ENCODE assay signal across 8 cellular contexts in the genomic region with DNA sequence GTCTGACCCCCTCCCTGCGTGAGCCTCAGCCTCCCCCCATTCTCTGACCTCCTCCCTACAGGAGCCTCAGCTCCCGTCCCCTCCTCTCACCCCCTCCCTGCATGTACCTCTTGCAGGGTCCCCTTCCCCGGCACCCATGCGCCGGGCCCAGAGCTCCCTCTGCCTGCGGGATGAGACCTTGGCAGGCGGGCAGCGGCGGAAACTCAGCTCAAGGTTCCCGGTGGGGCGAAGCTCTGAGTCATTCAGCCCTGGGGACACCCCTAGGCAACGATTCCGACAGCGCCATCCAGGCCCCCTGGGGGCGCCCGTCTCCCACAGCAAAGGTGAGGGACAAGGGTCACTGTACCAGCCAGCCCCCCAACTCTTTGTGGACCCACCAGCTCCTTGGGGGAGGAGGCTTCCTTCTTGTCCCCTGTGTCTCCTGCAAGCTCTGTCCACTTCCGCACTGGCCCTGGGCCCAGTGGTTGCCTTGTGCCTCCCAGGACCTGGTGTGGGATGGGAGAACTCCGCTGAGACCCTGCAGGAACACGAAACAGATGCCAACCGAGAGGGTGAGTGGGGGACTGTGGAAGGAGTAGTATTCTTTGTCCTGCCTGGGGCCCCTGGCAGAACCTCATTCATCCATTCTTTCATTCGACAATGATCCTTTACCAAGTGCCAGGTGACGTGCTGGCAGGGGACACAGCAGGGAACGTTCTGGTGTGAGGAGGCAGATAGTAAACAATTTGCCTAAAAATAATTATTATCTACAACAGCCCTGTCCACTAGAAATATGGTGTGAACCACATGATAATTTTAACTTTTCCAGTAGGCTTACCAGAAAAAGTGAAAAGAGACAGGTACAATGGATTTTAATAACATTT. TPM values are rescaled to one million over a fixed set of nuclear protein-coding genes. Genes with fewer than 3 reads are reported as not detected.
DNase-seq lines count a peak whose midpoint lies in the region; ATAC-seq and TF ChIP-seq lines count a peak whose summit lies in the region.

No MANE protein-coding gene starts in this region.

- peaks cover 22% of the 10 kb centered on the region for H3K4me1 Mint-ChIP-seq in activated CD4-positive, alpha-beta memory T cell treated with anti-CD3 and anti-CD28 coated beads for 36 hours (ENCODE audit: low read depth)
- peaks cover 15% of the 10 kb centered on the region for H3K4me1 Mint-ChIP-seq in neural crest cell

- ATAC-seq in GM19324 (IDR thresholded peaks at IDR 0.05; ENCODE audit: low FRiP score, unreplicated experiment) (no peak), HG02970 (IDR thresholded peaks at IDR 0.05; ENCODE audit: low FRiP score, unreplicated experiment) (no peak)

- H3K9me3 Mint-ChIP-seq in activated CD4-positive, alpha-beta memory T cell treated with anti-CD3 and anti-CD28 coated beads for 36 hours: no peaks in the 10 kb centered on the region
- H3K9me3 Mint-ChIP-seq in neural crest cell: no peaks in the 10 kb centered on the region

- H3K27ac Mint-ChIP-seq in activated CD4-positive, alpha-beta memory T cell treated with anti-CD3 and anti-CD28 coated beads for 36 hours: no peak overlapping the region
- no peak overlapping the region for H3K27ac Mint-ChIP-seq in neural crest cell (ENCODE audit: unreplicated experiment)

- DNase-seq in AG04450 (ENCODE audit: low read depth, low spot score): peak; percentile 39
- DNase-seq in NCI-H2107 treated with DMSO at 0.1 percent for 48 hours (lab: John Stamatoyannopoulos, UW; ENCODE audit: unreplicated experiment): peak; percentile 38
- DNase-seq in activated CD4-positive, alpha-beta memory T cell treated with anti-CD3 and anti-CD28 coated beads for 36 hours: peak; percentile 41
- peak; percentile 83 for DNase-seq in fibroblast of villous mesenchyme (ENCODE audit: low read depth)
- DNase-seq in neural crest cell (ENCODE audit: low read depth, low spot score): peak; percentile 65

- no peak overlapping the region for H3K27ac ChIP-seq in AG04450 (ENCODE audit: low read depth, low read length)

- no peak overlapping the region for H3K4me3 Mint-ChIP-seq in activated CD4-positive, alpha-beta memory T cell treated with anti-CD3 and anti-CD28 coated beads for 36 hours
- peak overlapping the region; percentile 6 for H3K4me3 Mint-ChIP-seq in neural crest cell

- H3K4me3 ChIP-seq in AG04450 (ENCODE audit: low read depth, low read length): peak overlapping the region; percentile 51
- peak overlapping the region; percentile 48 for H3K4me3 ChIP-seq in fibroblast of villous mesenchyme (ENCODE audit: low read depth, low read length)

- no peaks in the 10 kb centered on the region for H3K27me3 Mint-ChIP-seq in activated CD4-positive, alpha-beta memory T cell treated with anti-CD3 and anti-CD28 coated beads for 36 hours
- no peaks in the 10 kb centered on the region for H3K27me3 Mint-ChIP-seq in neural crest cell (ENCODE audit: low read depth)

- CTCF ChIA-PET in AG04450 (lab: Charles Lee): interaction anchor here (0.5 to 5.8 kb wide), 46 partner anchors 9 to 687 kb away, joined by 3 to 86 read pairs (median 5); a partner anchor contains a TSS
- CTCF ChIA-PET in activated CD4-positive, alpha-beta memory T cell treated with anti-CD3 and anti-CD28 coated beads for 36 hours (lab: Charles Lee): interaction anchor here (1.3 to 1.9 kb wide), 4 partner anchors 15 to 38 kb away, joined by 3 to 9 read pairs (median 6); a partner anchor contains a TSS

- intact Hi-C loops in activated CD4-positive, alpha-beta memory T cell treated with anti-CD3 and anti-CD28 coated beads for 36 hours (cut with micrococcal nuclease): no loop called here

- H3K36me3 Mint-ChIP-seq in activated CD4-positive, alpha-beta memory T cell treated with anti-CD3 and anti-CD28 coated beads for 36 hours: peaks cover 2% of the 10 kb centered on the region
- no peaks in the 10 kb centered on the region for H3K36me3 Mint-ChIP-seq in neural crest cell (ENCODE audit: low read depth)

- no peaks in the 10 kb centered on the region; the same call in 1 of the 2 replicates for H3K9me3 ChIP-seq in AG04450 (ENCODE audit: control insufficient read depth, insufficient read depth, low read length)

- H3K27me3 ChIP-seq in AG04450 (ENCODE audit: control insufficient read depth, insufficient read depth, low read length): no peaks in the 10 kb centered on the region

- TF ChIP-seq CTCF in AG04450 (IDR thresholded peaks at IDR 0.05; ENCODE audit: low read depth, low read length) (peak; percentile 83), GM12873 (IDR thresholded peaks at IDR 0.05; ENCODE audit: insufficient read depth, low read depth, low read length, missing control alignments) (peak; percentile 56), fibroblast of villous mesenchyme (IDR thresholded peaks at IDR 0.05; ENCODE audit: insufficient read depth, low read depth, low read length) (peak; percentile 91), neural crest cell (conservative IDR thresholded peaks at IDR 0.05) (peak; percentile 67)

- POLR2A ChIA-PET in AG04450 (lab: Yijun Ruan, JAX): interaction anchor here (0.5 to 1.1 kb wide), 9 partner anchors 13 to 1628 kb away, joined by 3 to 11 read pairs (median 4); a partner anchor contains a TSS
- POLR2A ChIA-PET in activated CD4-positive, alpha-beta memory T cell treated with anti-CD3 and anti-CD28 coated beads for 36 hours (lab: Charles Lee): interaction anchor here (0.8 kb wide), 1 partner anchor 13 kb away, joined by 3 read pairs; no protein-coding TSS in a partner anchor

RNA-seq across cellular contexts. Expression of a gene that starts 3.7 kb away (rescaled TPM):
- polyA plus RNA-seq in AG04450 (2011; rRNA removed): 21.9 and 29.6 TPM in 2 replicates
- polyA minus RNA-seq in AG04450 (2011; rRNA and poly(A)+ RNA removed): 26.9 and 36.6 TPM in 2 replicates
- total RNA-seq in activated CD4-positive, alpha-beta memory T cell treated with anti-CD3 and anti-CD28 coated beads for 36 hours: 10 to 100 TPM; 31.4 to 34.3 TPM
- total RNA-seq in fibroblast of villous mesenchyme: 35.8 and 48.0 TPM in 2 replicates
- total RNA-seq in neural crest cell: 12.6 and 17.6 TPM in 2 replicates

RNA-seq across cellular contexts. Expression of a gene that starts 15.3 kb away (rescaled TPM):
- polyA plus RNA-seq in AG04450 (2011; rRNA removed): 1.4 and 2.0 TPM in 2 replicates
- polyA minus RNA-seq in AG04450 (2011; rRNA and poly(A)+ RNA removed): 0.09 and 1.00 TPM in 2 replicates
- total RNA-seq in activated CD4-positive, alpha-beta memory T cell treated with anti-CD3 and anti-CD28 coated beads for 36 hours: 10 to 100 TPM; 69.5 to 74.5 TPM
- 1.7 and 3.5 TPM in 2 replicates for total RNA-seq in fibroblast of villous mesenchyme
- 0.91 and 1.1 TPM in 2 replicates for total RNA-seq in neural crest cell

RNA-seq across cellular contexts. Expression of a gene that starts 37.4 kb away (rescaled TPM):
- polyA plus RNA-seq in AG04450 (2011; rRNA removed): 366 and 383 TPM in 2 replicates
- 78.3 and 84.2 TPM in 2 replicates for polyA minus RNA-seq in AG04450 (2011; rRNA and poly(A)+ RNA removed)
- 100 to 1,000 TPM; 156 to 164 TPM for total RNA-seq in activated CD4-positive, alpha-beta memory T cell treated with anti-CD3 and anti-CD28 coated beads for 36 hours
- total RNA-seq in fibroblast of villous mesenchyme (211 and 230 TPM in 2 replicates), neural crest cell (148 and 168 TPM in 2 replicates)

RNA-seq across cellular contexts. Expression of a gene that starts 38.0 kb away (rescaled TPM):
- polyA plus RNA-seq in AG04450 (2011; rRNA removed): 194 and 208 TPM in 2 replicates
- polyA minus RNA-seq in AG04450 (2011; rRNA and poly(A)+ RNA removed): 55.9 and 73.8 TPM in 2 replicates
- total RNA-seq in activated CD4-positive, alpha-beta memory T cell treated with anti-CD3 and anti-CD28 coated beads for 36 hours: 100 to 1,000 TPM; 255 to 258 TPM
- 144 and 155 TPM in 2 replicates for total RNA-seq in fibroblast of villous mesenchyme
- 201 and 207 TPM in 2 replicates for total RNA-seq in neural crest cell

RNA-seq across cellular contexts. Expression of a gene that starts 50.0 kb away (rescaled TPM):
- 5.5 and 7.4 TPM in 2 replicates for polyA plus RNA-seq in AG04450 (2011; rRNA removed)
- polyA minus RNA-seq in AG04450 (2011; rRNA and poly(A)+ RNA removed): 5.6 and 6.0 TPM in 2 replicates
- total RNA-seq in activated CD4-positive, alpha-beta memory T cell treated with anti-CD3 and anti-CD28 coated beads for 36 hours: 10 to 100 TPM; 32.8 to 35.6 TPM
- total RNA-seq in fibroblast of villous mesenchyme (19.3 and 23.3 TPM in 2 replicates), neural crest cell (33.8 and 34.7 TPM in 2 replicates)

Comparison
In these comparisons a context has a peak if more than half of its experiments do, and no peak if none do; other contexts are left out.
1. RNA of a gene that starts 15.3 kb away (total RNA-seq): 69.5 to 74.5 TPM in activated CD4-positive, alpha-beta memory T cell treated with anti-CD3 and anti-CD28 coated beads for 36 hours; 1.7 to 3.5 TPM in fibroblast of villous mesenchyme and 0.91 to 1.1 TPM in neural crest cell; every median in the first group is over 10 times any median in the second.
2. Peak in every context shown above with its lines, with median percentiles within 50 percentile points of each other: DNase-seq and CTCF ChIP-seq.